In the genomic region with DNA sequence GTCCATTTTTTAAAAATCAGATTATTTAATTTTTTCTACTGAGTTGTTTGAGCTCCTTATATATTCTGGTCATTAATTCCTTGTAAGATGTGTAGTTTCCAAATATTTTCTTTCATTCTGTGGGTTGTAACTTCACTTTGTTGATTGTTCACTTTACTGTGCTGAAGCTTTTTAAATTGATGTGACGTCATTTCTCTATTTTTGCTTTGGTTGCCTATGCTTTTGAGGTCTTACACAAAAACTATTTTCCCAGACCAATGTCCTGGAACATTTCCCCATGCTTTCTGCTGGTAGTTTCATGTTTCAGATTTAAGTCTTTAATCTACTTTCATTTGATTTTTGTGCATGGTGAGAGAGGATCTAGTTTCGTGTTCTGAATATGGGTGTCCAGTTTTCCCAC, we compare ENCODE assay signal across 7 cellular contexts.
"Had no signal": no experiment of that assay in that cellular context is flagged by ENCODE, and none has a peak within 500 bp of the region (broad histone marks: within the 10 kb centered on the region; RNA-seq: fewer than 3 reads in every experiment).

No MANE protein-coding gene starts in this region.

- H3K4me2 ChIP-seq: KMS-11 had no signal

- H3K27ac ChIP-seq: HL-60, KMS-11 had no signal

- FAIRE-seq: HTR-8/SVneo, K562 had no signal

- DNase-seq: IMR-90, KBM-7, KG1 had no signal

- H3K9ac ChIP-seq: KMS-11 had no signal

- H3K4me3 ChIP-seq: K562 had no signal

- ATAC-seq: K562 had no signal
